8 cellular contexts compared by ENCODE assay signal in genomic region chr5:95283022-95283615, GRCh38. TPM values are rescaled to one million over a fixed set of nuclear protein-coding genes. Genes with fewer than 3 reads are reported as not detected.
DNase-seq lines count a peak whose midpoint lies in the region; ATAC-seq and TF ChIP-seq lines count a peak whose summit lies in the region.

No MANE protein-coding gene starts in this region.

- peak overlapping the region; percentile 72 for H3K4me3 Mint-ChIP-seq in endothelial cell (ENCODE audit: unreplicated experiment)
- peak overlapping the region; percentile 67 for H3K4me3 Mint-ChIP-seq in progenitor cell of endocrine pancreas (ENCODE audit: low read depth)
- no peak overlapping the region for H3K4me3 Mint-ChIP-seq in stimulated activated memory B cell treated with anti-CD40 and anti-IgM and Interleukin-4, amounts not matched to agents 10 μg/mL and 1 μg/mL and 100 μg/mL, for 72 hours

- H3K4me1 Mint-ChIP-seq in endothelial cell (ENCODE audit: unreplicated experiment) (peaks cover 5% of the 10 kb centered on the region), progenitor cell of endocrine pancreas (ENCODE audit: low read depth) (peaks cover 6% of the 10 kb centered on the region)
- no peaks in the 10 kb centered on the region for H3K4me1 Mint-ChIP-seq in stimulated activated memory B cell treated with anti-CD40 and anti-IgM and Interleukin-4, amounts not matched to agents 10 μg/mL and 1 μg/mL and 100 μg/mL, for 72 hours

- ATAC-seq in stimulated activated memory B cell treated with anti-CD40 and anti-IgM and Interleukin-4, amounts not matched to agents 10 μg/mL and 1 μg/mL and 100 μg/mL, for 72 hours: no peak

- H3K9me3 Mint-ChIP-seq in endothelial cell (ENCODE audit: unreplicated experiment) (no peaks in the 10 kb centered on the region), progenitor cell of endocrine pancreas (ENCODE audit: low read depth) (no peaks in the 10 kb centered on the region)
- H3K9me3 Mint-ChIP-seq in stimulated activated memory B cell treated with anti-CD40 and anti-IgM and Interleukin-4, amounts not matched to agents 10 μg/mL and 1 μg/mL and 100 μg/mL, for 72 hours: no peaks in the 10 kb centered on the region

- H3K27me3 Mint-ChIP-seq in endothelial cell (ENCODE audit: unreplicated experiment) (peaks cover 11% of the 10 kb centered on the region), progenitor cell of endocrine pancreas (peaks cover 62% of the 10 kb centered on the region)
- H3K27me3 Mint-ChIP-seq in stimulated activated memory B cell treated with anti-CD40 and anti-IgM and Interleukin-4, amounts not matched to agents 10 μg/mL and 1 μg/mL and 100 μg/mL, for 72 hours: peaks cover 41% of the 10 kb centered on the region

- DNase-seq in NCI-H345 (lab: John Stamatoyannopoulos, UW) (peak; percentile 17), NCI-H345 treated with DMSO at 0.1 percent for 48 hours (lab: John Stamatoyannopoulos, UW; ENCODE audit: unreplicated experiment) (no peak), NCI-H69 (lab: John Stamatoyannopoulos, UW) (peak; percentile 50), endothelial cell (ENCODE audit: low spot score) (no peak), progenitor cell of endocrine pancreas (ENCODE audit: low spot score, unreplicated experiment) (no peak), kidney tubule cell (ENCODE audit: low spot score) (no peak)
- no peak for DNase-seq in effector CD8-positive, alpha-beta T cell (lab: John Stamatoyannopoulos, UW)

- TF ChIP-seq CTCF in endothelial cell (IDR thresholded peaks at IDR 0.05; ENCODE audit: unreplicated experiment) (no peak), progenitor cell of endocrine pancreas (IDR thresholded peaks at IDR 0.05; ENCODE audit: unreplicated experiment) (no peak)

- H3K27ac Mint-ChIP-seq in endothelial cell (ENCODE audit: unreplicated experiment) (no peak overlapping the region), progenitor cell of endocrine pancreas (no peak overlapping the region)
- no peak overlapping the region for H3K27ac Mint-ChIP-seq in stimulated activated memory B cell treated with anti-CD40 and anti-IgM and Interleukin-4, amounts not matched to agents 10 μg/mL and 1 μg/mL and 100 μg/mL, for 72 hours

- no peaks in the 10 kb centered on the region for H3K36me3 Mint-ChIP-seq in endothelial cell (ENCODE audit: low read depth, unreplicated experiment)
- no peaks in the 10 kb centered on the region for H3K36me3 Mint-ChIP-seq in progenitor cell of endocrine pancreas (ENCODE audit: insufficient read depth)
- H3K36me3 Mint-ChIP-seq in stimulated activated memory B cell treated with anti-CD40 and anti-IgM and Interleukin-4, amounts not matched to agents 10 μg/mL and 1 μg/mL and 100 μg/mL, for 72 hours: no peaks in the 10 kb centered on the region

RNA-seq across cellular contexts. Expression of gene MCTP1, which starts 1.8 kb away (rescaled TPM):
- total RNA-seq in endothelial cell (ENCODE audit: unreplicated experiment) (2.2 TPM), progenitor cell of endocrine pancreas (1.7 and 2.1 TPM in 2 replicates)

Comparison
In these comparisons a context has a peak if more than half of its experiments do, and no peak if none do; other contexts are left out.
1. DNase-seq: peak in NCI-H345 (single experiment) and NCI-H69 (single experiment); none in NCI-H345 treated with DMSO at 0.1 percent for 48 hours (single experiment), endothelial cell (single experiment), progenitor cell of endocrine pancreas (single experiment), effector CD8-positive, alpha-beta T cell (single experiment) and kidney tubule cell (single experiment).